ENCODE assay signal across 17 cellular contexts in the genomic region with DNA sequence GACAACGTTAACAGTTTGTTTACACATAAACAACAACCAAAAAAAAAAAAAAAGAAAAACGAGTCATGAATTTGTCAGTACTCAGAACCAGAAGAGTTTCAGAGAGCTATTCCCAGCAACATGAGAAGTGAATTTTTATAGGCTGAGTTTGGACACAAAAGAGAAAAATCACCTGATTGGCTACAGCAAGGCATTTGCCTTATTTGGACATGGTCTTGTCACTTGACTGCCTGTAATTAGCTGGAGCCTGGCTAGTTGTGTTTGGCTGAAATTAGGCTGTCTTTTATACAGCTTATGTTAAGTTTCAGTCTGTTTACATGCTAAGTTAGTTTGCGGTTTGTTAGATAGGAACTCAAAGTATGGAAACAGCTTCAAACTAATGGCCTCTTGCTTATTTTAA. TPM values are rescaled to one million over a fixed set of nuclear protein-coding genes. Genes with fewer than 3 reads are reported as not detected.
DNase-seq lines count a peak whose midpoint lies in the region; ATAC-seq and TF ChIP-seq lines count a peak whose summit lies in the region.
"Had no signal": no experiment of that assay in that cellular context is flagged by ENCODE, and none has a peak within 500 bp of the region (broad histone marks: within the 10 kb centered on the region; RNA-seq: fewer than 3 reads in every experiment).

No MANE protein-coding gene starts in this region.

- no peak overlapping the region for H2AK5ac ChIP-seq in mesenchymal stem cell (ENCODE audit: low read length, severe bottlenecking)

- H3K9me3 ChIP-seq in mesenchymal stem cell (ENCODE audit: control insufficient read depth, low read length), result peaks cover 4% of the 10 kb centered on the region
- H3K9me3 ChIP-seq in colonic mucosa, result no peaks in the 10 kb centered on the region
- H3K9me3 ChIP-seq: HAP-1 had no signal

- H3K4me3 ChIP-seq in mesenchymal stem cell (ENCODE audit: insufficient read depth in 1 of 2, low read depth in 1 of 2, low read length in 2 of 2) (no peak overlapping the region), colonic mucosa (no peak overlapping the region)
- H3K4me3 ChIP-seq: BLaER1, GM23338, HAP-1 had no signal

- no peak overlapping the region for H3K14ac ChIP-seq in mesenchymal stem cell (ENCODE audit: low read length in 2 of 2)

- no peak overlapping the region for H2BK15ac ChIP-seq in mesenchymal stem cell (ENCODE audit: low read depth, poor library complexity, severe bottlenecking)

- no peak for TF ChIP-seq CTCF in colonic mucosa (IDR thresholded peaks at IDR 0.05)

- no peak overlapping the region for H3K4ac ChIP-seq in mesenchymal stem cell (ENCODE audit: low read depth in 1 of 2, low read length in 2 of 2)

- H2BK12ac ChIP-seq in mesenchymal stem cell (ENCODE audit: low read length in 2 of 2), result no peak overlapping the region

- H3K79me1 ChIP-seq in mesenchymal stem cell (replicated peaks; ENCODE audit: low read length, poor library complexity, severe bottlenecking), result no peaks in the 10 kb centered on the region

- H2BK120ac ChIP-seq in mesenchymal stem cell (ENCODE audit: low read depth, low read length), result no peak overlapping the region

- intact Hi-C loops in colonic mucosa (cut with DNase I), result no loop called here

- WGBS in mesenchymal stem cell, result 57% methylated on average over 2 of the region's 3 CpGs

- no peak overlapping the region for H3K23ac ChIP-seq in mesenchymal stem cell (ENCODE audit: low read length in 2 of 2)

- no peak overlapping the region for H3K4me2 ChIP-seq in mesenchymal stem cell (ENCODE audit: low read length, poor library complexity, severe bottlenecking)
- H3K4me2 ChIP-seq: BLaER1, GM23338 had no signal

- no peak overlapping the region for H2BK5ac ChIP-seq in mesenchymal stem cell (ENCODE audit: low read depth, low read length, poor library complexity, severe bottlenecking)

- no peak for ATAC-seq in HG02981 (IDR thresholded peaks at IDR 0.05; ENCODE audit: unreplicated experiment)
- ATAC-seq: GM23338, HepG2 had no signal

- H4K8ac ChIP-seq in mesenchymal stem cell (ENCODE audit: low read length), result no peak overlapping the region

- H3K18ac ChIP-seq in mesenchymal stem cell (ENCODE audit: low read depth in 1 of 2, low read length in 2 of 2), result no peak overlapping the region

- no peak overlapping the region for H3K27ac ChIP-seq in mesenchymal stem cell (ENCODE audit: low read length, poor library complexity, severe bottlenecking)
- no peak overlapping the region for H3K27ac ChIP-seq in colonic mucosa
- H3K27ac ChIP-seq: 22Rv1, BLaER1 had no signal

- peaks cover 0 to 24% of the 10 kb centered on the region in 2 experiments for H3K27me3 ChIP-seq in mesenchymal stem cell (ENCODE audit: control insufficient read depth in 1 of 2, insufficient read depth in 1 of 2, low read length in 2 of 2)
- H3K27me3 ChIP-seq in colonic mucosa, result no peaks in the 10 kb centered on the region
- H3K27me3 ChIP-seq: BLaER1 had no signal

- H3K4me1 ChIP-seq in mesenchymal stem cell (ENCODE audit: control insufficient read depth, insufficient read depth, low read depth, low read length) (no peaks in the 10 kb centered on the region), colonic mucosa (no peaks in the 10 kb centered on the region)
- H3K4me1 ChIP-seq: HAP-1 had no signal

- no peak overlapping the region for H4K91ac ChIP-seq in mesenchymal stem cell (ENCODE audit: low read length)

- DNase-seq in NCI-H82 (lab: John Stamatoyannopoulos, UW) (peak; percentile 1), NCI-H82 treated with DMSO at 0.1 percent for 48 hours (lab: John Stamatoyannopoulos, UW; ENCODE audit: unreplicated experiment) (no peak), amniotic epithelial cell (ENCODE audit: low read depth) (peak; percentile 2), mesenchymal stem cell (peak; percentile 1), colonic mucosa (no peak), NCI-H187 treated with DMSO at 0.1 percent for 48 hours (lab: John Stamatoyannopoulos, UW) (no peak)
- DNase-seq: AML-193; CD4-positive, CD25-positive, alpha-beta regulatory T cell; DMS153; DMS79 treated with DMSO at 0.1 percent for 48 hours; EL had no signal

- H3K36me3 ChIP-seq in mesenchymal stem cell (ENCODE audit: control insufficient read depth in 1 of 2, insufficient read depth in 2 of 2, low read depth in 1 of 2, low read length in 2 of 2), result no peaks in the 10 kb centered on the region
- H3K36me3 ChIP-seq in colonic mucosa, result no peaks in the 10 kb centered on the region
- H3K36me3 ChIP-seq: BLaER1, HAP-1 had no signal

- no peak overlapping the region for H3K9ac ChIP-seq in mesenchymal stem cell (ENCODE audit: low read length)
- H3K9ac ChIP-seq in colonic mucosa (ENCODE audit: low read depth in 2 of 2, low read length in 2 of 2), result no peak overlapping the region
- H3K9ac ChIP-seq: BLaER1 had no signal

- no peak overlapping the region for H2AFZ ChIP-seq in mesenchymal stem cell (ENCODE audit: low read depth, low read length)
- H2AFZ ChIP-seq: GM23338 had no signal

RNA-seq across cellular contexts. Expression of gene TEX13A, which starts 0.9 kb away (rescaled TPM):
- not detected for polyA plus RNA-seq in mesenchymal stem cell (2013, experiment 1 of 2)
- polyA plus RNA-seq in mesenchymal stem cell (2013, experiment 2 of 2), result not detected
- not detected for total RNA-seq in colonic mucosa
- total RNA-seq: CD4-positive, CD25-positive, alpha-beta regulatory T cell; HepG2 had no signal
- polyA plus RNA-seq: CD4-positive, CD25-positive, alpha-beta regulatory T cell; GM23338; HepG2 had no signal

Comparison
In these comparisons a context has a peak if more than half of its experiments do, and no peak if none do; other contexts are left out.
1. DNase-seq: peak in NCI-H82 (single experiment), amniotic epithelial cell (single experiment) and mesenchymal stem cell (single experiment); none in NCI-H82 treated with DMSO at 0.1 percent for 48 hours (single experiment), colonic mucosa (single experiment) and NCI-H187 treated with DMSO at 0.1 percent for 48 hours (single experiment).